11 cellular contexts compared by ENCODE assay signal in the genomic region with DNA sequence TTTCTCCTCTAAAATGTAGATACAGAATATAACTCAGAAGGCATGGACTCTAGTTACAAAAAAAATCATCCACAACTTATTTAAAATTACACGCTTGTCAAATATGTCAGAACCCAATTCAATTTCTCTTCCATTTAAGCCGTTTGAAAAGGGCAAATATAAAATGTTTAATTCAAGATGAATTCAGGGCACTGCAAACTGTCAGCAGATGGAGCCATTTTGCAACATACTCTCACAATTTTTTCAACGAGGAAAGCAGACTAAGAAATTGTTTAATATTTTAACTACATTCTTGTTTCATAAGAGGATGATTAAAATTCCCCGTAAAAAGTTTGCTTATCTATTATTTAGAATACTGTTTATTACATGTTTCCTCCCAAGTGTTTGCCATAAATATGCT.
DNase-seq lines count a peak whose midpoint lies in the region; ATAC-seq, FAIRE-seq and TF ChIP-seq lines count a peak whose summit lies in the region.
"Had no signal": no experiment of that assay in that cellular context is flagged by ENCODE, and none has a peak within 500 bp of the region (broad histone marks: within the 10 kb centered on the region; RNA-seq: fewer than 3 reads in every experiment).

No MANE protein-coding gene starts in this region.

- no peak for TF ChIP-seq EP300 in transverse colon (IDR thresholded peaks at IDR 0.05; ENCODE audit: low read depth)

- H2AFZ ChIP-seq in GM23248 (peak overlapping the region; percentile 29; the same call in 1 of the 2 replicates), endothelial cell of umbilical vein (ENCODE audit: low read depth, low read length) (no peak overlapping the region), osteoblast (ENCODE audit: low read length) (no peak overlapping the region)

- TF ChIP-seq CTCF in endothelial cell of umbilical vein (IDR thresholded peaks at IDR 0.05; ENCODE audit: extremely low read depth in 1 of 2, insufficient read depth in 1 of 2, low read depth in 1 of 2, low read length in 2 of 2), result no peak
- TF ChIP-seq CTCF in osteoblast (IDR thresholded peaks at IDR 0.05; ENCODE audit: extremely low read depth, low read depth, low read length), result peak; percentile 26
- TF ChIP-seq CTCF in transverse colon (IDR thresholded peaks at IDR 0.05), result no peak

- no peaks in the 10 kb centered on the region for H3K36me3 ChIP-seq in GM23248 (ENCODE audit: low read depth)
- no peaks in the 10 kb centered on the region for H3K36me3 ChIP-seq in endothelial cell of umbilical vein (ENCODE audit: control insufficient read depth in 2 of 2, extremely low read depth in 1 of 2, insufficient read depth in 2 of 2, low read length in 2 of 2)
- H3K36me3 ChIP-seq in osteoblast (ENCODE audit: insufficient read depth, low read length), result no peaks in the 10 kb centered on the region
- H3K36me3 ChIP-seq in transverse colon, result no peaks in the 10 kb centered on the region

- FAIRE-seq in endothelial cell of umbilical vein (lab: Jason Lieb, UNC), result no peak
- FAIRE-seq: bronchial epithelial cell had no signal

- POLR2A ChIA-PET in endothelial cell of umbilical vein (lab: Charles Lee), result no interaction called here

- H3K9me2 ChIP-seq in GM23248 (ENCODE audit: insufficient read depth), result no peaks in the 10 kb centered on the region

- H3K79me2 ChIP-seq in GM23248 (ENCODE audit: insufficient read depth), result no peaks in the 10 kb centered on the region
- H3K79me2 ChIP-seq in endothelial cell of umbilical vein (ENCODE audit: control insufficient read depth, insufficient read depth, low read length), result no peaks in the 10 kb centered on the region
- H3K79me2 ChIP-seq in osteoblast (ENCODE audit: insufficient read depth, low read length), result no peaks in the 10 kb centered on the region

- H4K20me1 ChIP-seq in GM23248 (ENCODE audit: insufficient read depth), result no peaks in the 10 kb centered on the region
- no peaks in the 10 kb centered on the region for H4K20me1 ChIP-seq in endothelial cell of umbilical vein (replicated peaks; ENCODE audit: control insufficient read depth, extremely low read depth, insufficient read depth, low read length)
- H4K20me1 ChIP-seq in osteoblast (ENCODE audit: insufficient read depth, low read length), result no peaks in the 10 kb centered on the region

- H3K27ac ChIP-seq in GM23248, result no peak overlapping the region
- H3K27ac ChIP-seq in endothelial cell of umbilical vein (ENCODE audit: insufficient read depth, low read depth, low read length), result no peak overlapping the region
- no peak overlapping the region for H3K27ac ChIP-seq in osteoblast (ENCODE audit: low read depth, low read length)
- H3K27ac ChIP-seq in transverse colon, result no peak overlapping the region

- no peaks in the 10 kb centered on the region for H3K27me3 ChIP-seq in GM23248 (replicated peaks; ENCODE audit: insufficient read depth)
- no peaks in the 10 kb centered on the region for H3K27me3 ChIP-seq in endothelial cell of umbilical vein (ENCODE audit: control insufficient read depth in 2 of 2, insufficient read depth in 2 of 2, low read length in 2 of 2)
- no peaks in the 10 kb centered on the region for H3K27me3 ChIP-seq in osteoblast (ENCODE audit: insufficient read depth, low read length)
- H3K27me3 ChIP-seq in transverse colon, result no peaks in the 10 kb centered on the region

- intact Hi-C loops in endothelial cell of umbilical vein (cut with micrococcal nuclease), result loop anchor here (10.0 kb wide), 1 partner anchor 189 kb away; no protein-coding TSS in a partner anchor
- intact Hi-C loops in transverse colon (cut with DNase I; ENCODE audit: low total_unique reads), result no loop called here

- H3F3A ChIP-seq in GM23248 (ENCODE audit: insufficient read depth), result no peaks in the 10 kb centered on the region

- H3K9me1 ChIP-seq in endothelial cell of umbilical vein (replicated peaks; ENCODE audit: control insufficient read depth, extremely low read depth, insufficient read depth, low read length), result no peaks in the 10 kb centered on the region

- no peak overlapping the region for H3K4me3 ChIP-seq in GM23248
- no peak overlapping the region for H3K4me3 ChIP-seq in endothelial cell of umbilical vein (replicated peaks in 1 of 3; ENCODE audit: insufficient read depth in 1 of 3, low read depth in 1 of 3, low read length in 3 of 3)
- no peak overlapping the region for H3K4me3 ChIP-seq in osteoblast (ENCODE audit: insufficient read depth, low read length)
- no peak overlapping the region for H3K4me3 ChIP-seq in transverse colon

- DNase-seq in GM23248, result peak; percentile 2
- DNase-seq in NCI-H460 (ENCODE audit: extremely low read depth, low read depth), result peak; percentile 27
- DNase-seq in endothelial cell of umbilical vein (ENCODE audit: low read depth, low spot score), result peak; percentile 0
- no peak for DNase-seq in osteoblast (ENCODE audit: insufficient read length, low spot score, missing footprints)
- no peak for DNase-seq in NCI-H2029 (lab: John Stamatoyannopoulos, UW)
- no peak for DNase-seq in transverse colon
- DNase-seq: activated CD4-positive, alpha-beta T cell treated with anti-CD3 and anti-CD28 coated beads, Interleukin-2, amount 50 U/mL, for 1 hour; activated gamma-delta T cell treated with Interleukin-2 at 50 U/mL for 16 hours had no signal

- WGBS in GM23248 (ENCODE audit: low coverage in 1 of 2, low lambda C conversion rate in 2 of 2, missing lambda C conversion rate in 2 of 2), 2 experiments, result 0 to 2% methylated on average over 4 of the region's 4 CpGs
- WGBS in transverse colon (ENCODE audit: low coverage in 1 of 2), 2 donors, result 40 to 52% methylated on average over 4 of the region's 4 CpGs

- H3K4me1 ChIP-seq in GM23248 (ENCODE audit: insufficient read depth) (no peaks in the 10 kb centered on the region), endothelial cell of umbilical vein (ENCODE audit: control insufficient read depth, extremely low read depth, insufficient read depth, low read length) (no peaks in the 10 kb centered on the region), osteoblast (ENCODE audit: insufficient read depth, low read length) (no peaks in the 10 kb centered on the region), transverse colon (no peaks in the 10 kb centered on the region)

- in situ Hi-C loops in GM23248 (cut with MboI) (no loop called here), transverse colon (cut with MboI; ENCODE audit: low pct_ligation_motif_present in 1 of 4, low pct_unique_long_range_greater_than_20kb in 1 of 4, low sequenced_read_pairs in 3 of 4) (no loop called here)

- dilution Hi-C loops in endothelial cell of umbilical vein (cut with MboI; ENCODE audit: extremely low pct_ligation_motif_present, low sequenced_read_pairs), result no loop called here

- no TSS peak for BruUV-seq in endothelial cell of umbilical vein (replicated peaks; lab: Mats Ljungman, UMichigan)

- H3K9ac ChIP-seq in GM23248 (no peak overlapping the region), endothelial cell of umbilical vein (replicated peaks; ENCODE audit: extremely low read depth, insufficient read depth, low read length) (no peak overlapping the region)

- H3K4me2 ChIP-seq in GM23248 (ENCODE audit: unreplicated experiment) (no peak overlapping the region), endothelial cell of umbilical vein (ENCODE audit: insufficient read depth, low read length) (no peak overlapping the region), osteoblast (ENCODE audit: insufficient read depth, low read length) (no peak overlapping the region)

- TF ChIP-seq POLR2A in endothelial cell of umbilical vein (IDR thresholded peaks at IDR 0.05; ENCODE audit: low read depth, low read length), result no peak
- no peak for TF ChIP-seq POLR2A in transverse colon (IDR thresholded peaks at IDR 0.05)

- no peak for ATAC-seq in HG02970 (IDR thresholded peaks at IDR 0.05; ENCODE audit: low FRiP score, unreplicated experiment)
- ATAC-seq: stimulated activated memory B cell treated with anti-CD40 and anti-IgM and Interleukin-4, amounts not matched to agents 10 μg/mL and 1 μg/mL and 100 μg/mL, for 72 hours had no signal

- CTCF ChIA-PET in endothelial cell of umbilical vein (lab: Charles Lee), result no interaction called here

- H3K9me3 ChIP-seq in GM23248 (ENCODE audit: low read depth) (no peaks in the 10 kb centered on the region), endothelial cell of umbilical vein (replicated peaks; ENCODE audit: control insufficient read depth, insufficient read depth, low read length) (no peaks in the 10 kb centered on the region), osteoblast (ENCODE audit: low read depth, low read length) (no peaks in the 10 kb centered on the region), transverse colon (no peaks in the 10 kb centered on the region)

TF ChIP-seq in endothelial cell of umbilical vein, 7 proteins besides CTCF, POLR2A, EP300 and RAD21:
- TF ChIP-seq, protein P1, sequence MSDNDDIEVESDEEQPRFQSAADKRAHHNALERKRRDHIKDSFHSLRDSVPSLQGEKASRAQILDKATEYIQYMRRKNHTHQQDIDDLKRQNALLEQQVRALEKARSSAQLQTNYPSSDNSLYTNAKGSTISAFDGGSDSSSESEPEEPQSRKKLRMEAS (IDR thresholded peaks at IDR 0.05; ENCODE audit: insufficient read depth, insufficient read length), result no peak
- no peak for TF ChIP-seq MYC (IDR thresholded peaks at IDR 0.05; ENCODE audit: low read depth, low read length)
- TF ChIP-seq JUN (IDR thresholded peaks at IDR 0.05; ENCODE audit: borderline replicate concordance, insufficient read depth, insufficient read length, low read depth), result no peak
- no peak for TF ChIP-seq FOS (IDR thresholded peaks at IDR 0.05; ENCODE audit: borderline replicate concordance, insufficient read depth, low read length)
- TF ChIP-seq GATA2 (IDR thresholded peaks at IDR 0.05; ENCODE audit: insufficient read depth, insufficient read length, low read depth, low read length), result no peak
- no peak for TF ChIP-seq POLR2AphosphoS5 (IDR thresholded peaks at IDR 0.05; ENCODE audit: insufficient read depth, low read depth, low read length)
- TF ChIP-seq EZH2 (IDR thresholded peaks at IDR 0.05; ENCODE audit: borderline replicate concordance, low read depth, low read length, severe bottlenecking), result no peak
TF ChIP-seq in endothelial cell of umbilical vein: peak in this region for 0.

Comparison
In these comparisons a context has a peak if more than half of its experiments do, and no peak if none do; other contexts are left out.
1. DNase-seq: peak in GM23248 (single experiment), NCI-H460 (single experiment) and endothelial cell of umbilical vein (single experiment); none in osteoblast (single experiment), NCI-H2029 (single experiment) and transverse colon (single experiment).